Comparison of ENCODE assay signal across 8 cellular contexts in genomic region chr5:172939045-172939444, GRCh38. TPM values are rescaled to one million over a fixed set of nuclear protein-coding genes. Genes with fewer than 3 reads are reported as not detected.
DNase-seq lines count a peak whose midpoint lies in the region; ATAC-seq, FAIRE-seq and TF ChIP-seq lines count a peak whose summit lies in the region.

No MANE protein-coding gene starts in this region.

- peak; percentile 58; the same call in 2 of the 3 replicates for ATAC-seq in DND-41 (ENCODE audit: insufficient read depth, low read depth)
- ATAC-seq in HepG2 = peak; percentile 82
- ATAC-seq in HG02610 (IDR thresholded peaks at IDR 0.05; ENCODE audit: unreplicated experiment) = no peak

- H3K4me2 ChIP-seq in DND-41 (ENCODE audit: insufficient read depth, low read length) = no peak overlapping the region
- no peak overlapping the region for H3K4me2 ChIP-seq in HepG2 (ENCODE audit: low read depth, low read length)

- 58 to 67% (median 59%) methylated on average over 4 to 10 of the region's 10 CpGs for WGBS in adrenal gland, 4 donors
- 87% methylated on average over 10 of the region's 10 CpGs for WGBS in HepG2 (ENCODE audit: low lambda C conversion rate)

- H3K36me3 ChIP-seq in DND-41 (ENCODE audit: insufficient read depth, low read length) = peaks cover 32% of the 10 kb centered on the region
- peaks cover 0 to 47% of the 10 kb centered on the region in 2 donors for H3K36me3 ChIP-seq in adrenal gland (replicated peaks in 1 of 2)
- peaks cover 24 to 66% of the 10 kb centered on the region in 2 experiments for H3K36me3 ChIP-seq in HepG2 (replicated peaks in 1 of 2; ENCODE audit: control insufficient read depth in 1 of 2, insufficient read depth in 2 of 2, low read length in 2 of 2)

- POLR2A ChIA-PET in HepG2 (lab: Yijun Ruan, JAX) = interaction anchor here (1.6 kb wide), 1 partner anchor 224 kb away, joined by 3 read pairs; no protein-coding TSS in a partner anchor

- CTCF ChIA-PET in HepG2 (lab: Yijun Ruan, JAX; ENCODE audit: low intra/inter-chr PET ratio, low total read pairs) = interaction anchor here (1.6 kb wide), 1 partner anchor 226 kb away, joined by 5 read pairs; no protein-coding TSS in a partner anchor

- H3K9me3 ChIP-seq in DND-41 (ENCODE audit: insufficient read depth, low read length, severe bottlenecking) = no peaks in the 10 kb centered on the region
- H3K9me3 ChIP-seq in adrenal gland (replicated peaks in 1 of 3) = no peaks in the 10 kb centered on the region
- no peaks in the 10 kb centered on the region for H3K9me3 ChIP-seq in HepG2 (ENCODE audit: low read length)

- FAIRE-seq in HepG2 (lab: Jason Lieb, UNC) = no peak

- BruUV-seq in HepG2 (replicated peaks; lab: Mats Ljungman, UMichigan) = no TSS peak

- DNase-seq in DND-41 (peak; percentile 30), KG1 (lab: John Stamatoyannopoulos, UW) (peak; percentile 17), adrenal gland (peak in 4 of 7 donors; percentile 55 to 68 (median 60)), HepG2 (ENCODE audit: low spot score) (peak; percentile 45), epidermal melanocyte (ENCODE audit: insufficient read length, low spot score) (no peak), GM19238 (ENCODE audit: insufficient read length, low spot score) (no peak), midbrain (lab: John Stamatoyannopoulos, UW) (no peak)

- H3K4me3 ChIP-seq in DND-41 (ENCODE audit: low read depth in 1 of 2, low read length in 2 of 2) (no peak overlapping the region), adrenal gland (no peak overlapping the region), HepG2 (replicated peaks in 1 of 3; ENCODE audit: insufficient read depth in 1 of 3, low read depth in 2 of 3, low read length in 3 of 3) (no peak overlapping the region)

- H3K9ac ChIP-seq in DND-41 (ENCODE audit: low read depth, low read length) (no peak overlapping the region), HepG2 (ENCODE audit: insufficient read depth, low read depth, low read length) (no peak overlapping the region)

- TF ChIP-seq POLR2A in adrenal gland (IDR thresholded peaks at IDR 0.05) = no peak
- no peak for TF ChIP-seq POLR2A in HepG2 (IDR thresholded peaks at IDR 0.05; ENCODE audit: insufficient read depth in 1 of 2, low read depth in 2 of 2, low read length in 2 of 2)

- TF ChIP-seq EP300 in HepG2 (IDR thresholded peaks at IDR 0.05; ENCODE audit: low read depth in 2 of 2, low read length in 2 of 2) = no peak
- no peak for TF ChIP-seq EP300 in HepG2 (CRISPR knock-in tag; IDR thresholded peaks at IDR 0.05; ENCODE audit: borderline replicate concordance)

- H3K27ac ChIP-seq in DND-41 (ENCODE audit: low read length) = no peak overlapping the region
- peak overlapping the region in 4 of 5 donors; percentile 16 to 66 (median 48) for H3K27ac ChIP-seq in adrenal gland
- H3K27ac ChIP-seq in HepG2 (ENCODE audit: extremely low read length, insufficient read depth, low read length) = no peak overlapping the region

- TF ChIP-seq CTCF in DND-41 (IDR thresholded peaks at IDR 0.05; ENCODE audit: borderline replicate concordance, extremely low read depth, low read length, poor library complexity, severe bottlenecking) (peak; percentile 54), adrenal gland (IDR thresholded peaks at IDR 0.05) (peak in 5 of 6 experiments; percentile 15 to 47 (median 25)), HepG2 (CRISPR knock-in tag; IDR thresholded peaks at IDR 0.05) (peak; percentile 53)

- in situ Hi-C loops in HepG2 (cut with HindIII; ENCODE audit: extremely low pct_ligation_motif_present, low pct_unique_long_range_greater_than_20kb) = no loop called here

- H3K4me1 ChIP-seq in DND-41 (ENCODE audit: insufficient read depth, low read length) (no peaks in the 10 kb centered on the region), adrenal gland (replicated peaks in 1 of 2) (no peaks in the 10 kb centered on the region), HepG2 (ENCODE audit: insufficient read depth, low read length) (no peaks in the 10 kb centered on the region)

- H3K27me3 ChIP-seq in DND-41 (ENCODE audit: insufficient read depth, low read length, poor library complexity) = no peaks in the 10 kb centered on the region
- H3K27me3 ChIP-seq in adrenal gland = no peaks in the 10 kb centered on the region
- H3K27me3 ChIP-seq in HepG2 (ENCODE audit: control insufficient read depth in 1 of 2, insufficient read depth in 2 of 2, low read length in 2 of 2) = no peaks in the 10 kb centered on the region

- intact Hi-C loops in adrenal gland (cut with DNase I) = no loop called here
- intact Hi-C loops in HepG2 (cut with micrococcal nuclease; ENCODE audit: unreplicated experiment) = no loop called here

- H4K20me1 ChIP-seq in DND-41 (ENCODE audit: insufficient read depth, low read length) (no peaks in the 10 kb centered on the region), HepG2 (ENCODE audit: insufficient read depth, low read length) (no peaks in the 10 kb centered on the region)

- TF ChIP-seq RAD21 in HepG2 (CRISPR knock-in tag; IDR thresholded peaks at IDR 0.05) = no peak

- H3K79me2 ChIP-seq in DND-41 (ENCODE audit: insufficient read depth, low read length) (no peaks in the 10 kb centered on the region), HepG2 (ENCODE audit: insufficient read depth, low read length) (no peaks in the 10 kb centered on the region)

- H2AFZ ChIP-seq in DND-41 (ENCODE audit: low read depth, low read length) (no peak overlapping the region), HepG2 (ENCODE audit: low read length) (no peak overlapping the region)

TF ChIP-seq in HepG2, 621 proteins besides CTCF, POLR2A, EP300 and RAD21 (continues in another document):
- TF ChIP-seq STAG1 (CRISPR knock-in tag; IDR thresholded peaks at IDR 0.05) (peak; percentile 57), NPAS2 (CRISPR knock-in tag; IDR thresholded peaks at IDR 0.05; ENCODE audit: borderline replicate concordance) (no peak), JUNB (CRISPR knock-in tag; IDR thresholded peaks at IDR 0.05; ENCODE audit: borderline replicate concordance) (no peak), HOXA3 (CRISPR knock-in tag; IDR thresholded peaks at IDR 0.05) (0 out of 2 replicates have a peak, but pooled peaks have one; percentile 26), KLF11 (CRISPR knock-in tag; IDR thresholded peaks at IDR 0.05) (no peak)

RNA-seq across cellular contexts. Expression of gene RPL26L1, which starts 20.2 kb away (rescaled TPM):
- 10 to 100 TPM; 11.9 to 58.8 (median 41.6) TPM for total RNA-seq in adrenal gland
- 10 to 100 TPM; 28.5 to 94.8 (median 54.4) TPM for polyA plus RNA-seq in adrenal gland
- total RNA-seq in HepG2 (2016; rRNA removed; fragmentation: Illumina TruSeq; extraction: Trizol) = 83.6 and 107 TPM in 2 replicates
- total RNA-seq in HepG2 (2016; cell fraction: cytosol; rRNA removed; fragmentation: Illumina TruSeq; extraction: Trizol; ENCODE audit: low read depth) = 33.3 and 37.4 TPM in 2 replicates
- 76.9 and 117 TPM in 2 replicates for total RNA-seq in HepG2 (2016; cell fraction: insoluble cytoplasmic fraction; rRNA removed; fragmentation: Illumina TruSeq; extraction: Trizol)
- 30.1 and 30.8 TPM in 2 replicates for total RNA-seq in HepG2 (2016; cell fraction: membrane; rRNA removed; fragmentation: Illumina TruSeq; extraction: Trizol)
- total RNA-seq in HepG2 (2016; cell fraction: nucleus; rRNA removed; fragmentation: Illumina TruSeq; extraction: Trizol) = 29.9 and 31.6 TPM in 2 replicates
- polyA plus RNA-seq in HepG2 (2011; rRNA removed) = 60.0 and 61.2 TPM in 2 replicates
- polyA plus RNA-seq in HepG2 (2011; cell fraction: cytosol; rRNA removed) = 63.1 and 67.2 TPM in 2 replicates
- polyA plus RNA-seq in HepG2 (2011; cell fraction: nucleus; rRNA removed) = 19.5 and 21.3 TPM in 2 replicates
- 45.5 and 54.3 TPM in 2 replicates for polyA plus RNA-seq in HepG2 (2012)
- polyA plus RNA-seq in HepG2 (2016; cell fraction: cytosol; fragmentation: Illumina TruSeq; extraction: Trizol; ENCODE audit: low read depth) = 32.2 and 38.5 TPM in 2 replicates
- polyA plus RNA-seq in HepG2 (2016; cell fraction: insoluble cytoplasmic fraction; fragmentation: Illumina TruSeq; extraction: Trizol; ENCODE audit: low read depth) = 125 and 151 TPM in 2 replicates
- 30.7 and 36.9 TPM in 2 replicates for polyA plus RNA-seq in HepG2 (2016; cell fraction: membrane; fragmentation: Illumina TruSeq; extraction: Trizol; ENCODE audit: low read depth)
- polyA plus RNA-seq in HepG2 (2016; cell fraction: nucleus; fragmentation: Illumina TruSeq; extraction: Trizol; ENCODE audit: insufficient read depth, low read depth) = 58.3 and 63.6 TPM in 2 replicates
- 31.1 and 88.5 TPM in 2 replicates for polyA minus RNA-seq in HepG2 (2011; rRNA and poly(A)+ RNA removed; ENCODE audit: low replicate concordance)
- polyA minus RNA-seq in HepG2 (2011; cell fraction: cytosol; rRNA and poly(A)+ RNA removed) = 12.4 and 13.4 TPM in 2 replicates
- 6.7 and 7.5 TPM in 2 replicates for polyA minus RNA-seq in HepG2 (2011; cell fraction: nucleus; rRNA and poly(A)+ RNA removed)

RNA-seq across cellular contexts. Expression of gene ATP6V0E1, which starts 44.5 kb away (rescaled TPM):
- total RNA-seq in adrenal gland (100 to 1,000 TPM; 159 to 338 (median 253) TPM), HepG2 (2016; rRNA removed; fragmentation: Illumina TruSeq; extraction: Trizol) (121 and 143 TPM in 2 replicates)
- polyA plus RNA-seq in adrenal gland (100 to 1,000 TPM; 139 to 413 (median 201) TPM), HepG2 (2011; rRNA removed) (215 TPM in 2 replicates)
- total RNA-seq in HepG2 (2016; cell fraction: cytosol; rRNA removed; fragmentation: Illumina TruSeq; extraction: Trizol; ENCODE audit: low read depth) = 42.6 and 60.2 TPM in 2 replicates
- total RNA-seq in HepG2 (2016; cell fraction: insoluble cytoplasmic fraction; rRNA removed; fragmentation: Illumina TruSeq; extraction: Trizol) = 133 and 156 TPM in 2 replicates
- 107 and 116 TPM in 2 replicates for total RNA-seq in HepG2 (2016; cell fraction: membrane; rRNA removed; fragmentation: Illumina TruSeq; extraction: Trizol)
- 95.8 and 110 TPM in 2 replicates for total RNA-seq in HepG2 (2016; cell fraction: nucleus; rRNA removed; fragmentation: Illumina TruSeq; extraction: Trizol)
- 78.6 and 139 TPM in 2 replicates for polyA plus RNA-seq in HepG2 (2011; cell fraction: cytosol; rRNA removed)
- 23.8 and 34.6 TPM in 2 replicates for polyA plus RNA-seq in HepG2 (2011; cell fraction: nucleus; rRNA removed)
- polyA plus RNA-seq in HepG2 (2012) = 174 and 183 TPM in 2 replicates
- polyA plus RNA-seq in HepG2 (2016; cell fraction: cytosol; fragmentation: Illumina TruSeq; extraction: Trizol; ENCODE audit: low read depth) = 84.5 and 116 TPM in 2 replicates
- polyA plus RNA-seq in HepG2 (2016; cell fraction: insoluble cytoplasmic fraction; fragmentation: Illumina TruSeq; extraction: Trizol; ENCODE audit: low read depth) = 157 and 171 TPM in 2 replicates
- polyA plus RNA-seq in HepG2 (2016; cell fraction: membrane; fragmentation: Illumina TruSeq; extraction: Trizol; ENCODE audit: low read depth) = 138 and 160 TPM in 2 replicates
- 222 and 234 TPM in 2 replicates for polyA plus RNA-seq in HepG2 (2016; cell fraction: nucleus; fragmentation: Illumina TruSeq; extraction: Trizol; ENCODE audit: insufficient read depth, low read depth)
- 128 and 158 TPM in 2 replicates for polyA minus RNA-seq in HepG2 (2011; rRNA and poly(A)+ RNA removed; ENCODE audit: low replicate concordance)
- polyA minus RNA-seq in HepG2 (2011; cell fraction: cytosol; rRNA and poly(A)+ RNA removed) = 39.6 and 40.0 TPM in 2 replicates
- 19.4 and 38.8 TPM in 2 replicates for polyA minus RNA-seq in HepG2 (2011; cell fraction: nucleus; rRNA and poly(A)+ RNA removed)

Comparison
In these comparisons a context has a peak if more than half of its experiments do, and no peak if none do; other contexts are left out.
1. DNase-seq: peak in DND-41 (single experiment), KG1 (single experiment), adrenal gland (4 of 7) and HepG2 (single experiment); none in epidermal melanocyte (single experiment), GM19238 (single experiment) and midbrain (single experiment).
2. H3K27ac ChIP-seq: peak in adrenal gland (4 of 5); none in DND-41 (single experiment) and HepG2 (single experiment).
3. Peak in every context shown above with its lines, with median percentiles within 50 percentile points of each other: CTCF ChIP-seq.